In genomic region chr22:18730410-18730809, GRCh38 we compare ENCODE assay signal across 8 cellular contexts.
DNase-seq lines count a peak whose midpoint lies in the region; ATAC-seq, FAIRE-seq and TF ChIP-seq lines count a peak whose summit lies in the region.
"Not testable (repeated sequence)": the region's sequence is repeated elsewhere in the genome, so short reads cannot be mapped to it uniquely, and the experiment has no call there.

No MANE protein-coding gene starts in this region.

- not testable (repeated sequence) for H3K9ac ChIP-seq in endothelial cell of umbilical vein (replicated peaks; ENCODE audit: extremely low read depth, insufficient read depth, low read length)

- H3K9me3 ChIP-seq in T-helper 17 cell (ENCODE audit: control insufficient read depth, low read length, poor library complexity, severe bottlenecking); endothelial cell of umbilical vein (replicated peaks; ENCODE audit: control insufficient read depth, insufficient read depth, low read length); thyroid gland: not testable (repeated sequence)

- H3K27me3 Mint-ChIP-seq in T-helper 17 cell, result not testable (repeated sequence)

- not testable (repeated sequence) for H3K9me1 ChIP-seq in endothelial cell of umbilical vein (replicated peaks; ENCODE audit: control insufficient read depth, extremely low read depth, insufficient read depth, low read length)

- not testable (repeated sequence) for BruUV-seq in endothelial cell of umbilical vein (replicated peaks; lab: Mats Ljungman, UMichigan)

- not testable (repeated sequence) for H2AFZ ChIP-seq in endothelial cell of umbilical vein (ENCODE audit: low read depth, low read length)

- not testable (repeated sequence) for H3K36me3 ChIP-seq in endothelial cell of umbilical vein (ENCODE audit: control insufficient read depth in 2 of 2, extremely low read depth in 1 of 2, insufficient read depth in 2 of 2, low read length in 2 of 2); thyroid gland

- H3K4me3 ChIP-seq in endothelial cell of umbilical vein (replicated peaks in 1 of 3; ENCODE audit: insufficient read depth in 1 of 3, low read depth in 1 of 3, low read length in 3 of 3); skeletal muscle cell (ENCODE audit: low read depth, low read length); thyroid gland (replicated peaks in 1 of 3): not testable (repeated sequence)

- H3K27me3 ChIP-seq in endothelial cell of umbilical vein (ENCODE audit: control insufficient read depth in 2 of 2, insufficient read depth in 2 of 2, low read length in 2 of 2); thyroid gland: not testable (repeated sequence)

- H4K20me1 ChIP-seq in endothelial cell of umbilical vein (replicated peaks; ENCODE audit: control insufficient read depth, extremely low read depth, insufficient read depth, low read length), result not testable (repeated sequence)

- not testable (repeated sequence) for H3K79me2 ChIP-seq in endothelial cell of umbilical vein (ENCODE audit: control insufficient read depth, insufficient read depth, low read length)

- not testable (repeated sequence) for TF ChIP-seq CTCF in endothelial cell of umbilical vein (IDR thresholded peaks at IDR 0.05; ENCODE audit: extremely low read depth in 1 of 2, insufficient read depth in 1 of 2, low read depth in 1 of 2, low read length in 2 of 2); thyroid gland (IDR thresholded peaks at IDR 0.05)

- intact Hi-C loops in endothelial cell of umbilical vein (cut with micrococcal nuclease); thyroid gland (cut with DNase I): not testable (repeated sequence)

- CTCF ChIA-PET in endothelial cell of umbilical vein (lab: Charles Lee), result not testable (repeated sequence)

- H3K27ac Mint-ChIP-seq in T-helper 17 cell, result not testable (repeated sequence)

- FAIRE-seq in endothelial cell of umbilical vein (lab: Jason Lieb, UNC), result peak; percentile 97

- not testable (repeated sequence) for H3K4me3 Mint-ChIP-seq in T-helper 17 cell

- dilution Hi-C loops in endothelial cell of umbilical vein (cut with MboI; ENCODE audit: extremely low pct_ligation_motif_present, low sequenced_read_pairs), result not testable (repeated sequence)

- not testable (repeated sequence) for TF ChIP-seq POLR2A in endothelial cell of umbilical vein (IDR thresholded peaks at IDR 0.05; ENCODE audit: low read depth, low read length); thyroid gland (IDR thresholded peaks at IDR 0.05)

- not testable (repeated sequence) for H3K36me3 Mint-ChIP-seq in T-helper 17 cell (ENCODE audit: low read depth)

- not testable (repeated sequence) for H3K4me1 ChIP-seq in endothelial cell of umbilical vein (ENCODE audit: control insufficient read depth, extremely low read depth, insufficient read depth, low read length); thyroid gland

- not testable (repeated sequence) for H3K27ac ChIP-seq in endothelial cell of umbilical vein (ENCODE audit: insufficient read depth, low read depth, low read length); thyroid gland

- not testable (repeated sequence) for H3K4me1 Mint-ChIP-seq in T-helper 17 cell

- DNase-seq in T-helper 17 cell, result peak; percentile 45 to 65 (median 51)
- peak; percentile 1 to 85 for DNase-seq in activated T-helper 1 cell treated with anti-CD3 and anti-CD28 coated beads, Interleukin-2, amount 50 U/mL, for 16 hours (ENCODE audit: low read depth in 1 of 2, low spot score in 1 of 2)
- peak; percentile 90 for DNase-seq in endothelial cell of umbilical vein (ENCODE audit: low read depth, low spot score)
- DNase-seq in left kidney (ENCODE audit: low read depth, low spot score), result peak; percentile 87
- DNase-seq in skeletal muscle cell (ENCODE audit: low read depth), result peak; percentile 41
- peak; percentile 68 to 73 for DNase-seq in thyroid gland

- ATAC-seq in GM18868 (IDR thresholded peaks at IDR 0.05; ENCODE audit: unreplicated experiment), result peak; percentile 94
- ATAC-seq in HG03045 (IDR thresholded peaks at IDR 0.05; ENCODE audit: unreplicated experiment), result peak; percentile 77
- peak; percentile 56 for ATAC-seq in T-helper 17 cell

- POLR2A ChIA-PET in endothelial cell of umbilical vein (lab: Charles Lee), result not testable (repeated sequence)

- 74 to 81% methylated on average over 3 of the region's 3 CpGs for WGBS in thyroid gland, 2 donors

- H3K4me2 ChIP-seq in endothelial cell of umbilical vein (ENCODE audit: insufficient read depth, low read length), result not testable (repeated sequence)
